In genomic region chr1:237901284-237901870, GRCh38 we compare ENCODE assay signal across 8 cellular contexts. TPM values are rescaled to one million over a fixed set of nuclear protein-coding genes. Genes with fewer than 3 reads are reported as not detected.
DNase-seq lines count a peak whose midpoint lies in the region; ATAC-seq and TF ChIP-seq lines count a peak whose summit lies in the region.

No MANE protein-coding gene starts in this region.

- H2AK5ac ChIP-seq in neuronal stem cell (ENCODE audit: low read depth, low read length) = no peak overlapping the region

- no peak overlapping the region for H3K23ac ChIP-seq in neuronal stem cell (ENCODE audit: low read depth, low read length, poor library complexity)

- no peaks in the 10 kb centered on the region for H4K20me1 ChIP-seq in DND-41 (ENCODE audit: insufficient read depth, low read length)
- H4K20me1 ChIP-seq in hepatocyte (ENCODE audit: insufficient read depth, poor library complexity, severe bottlenecking) = no peaks in the 10 kb centered on the region

- no peak overlapping the region for H2BK12ac ChIP-seq in neuronal stem cell (ENCODE audit: low read length)

- no peak overlapping the region for H3K4me3 ChIP-seq in DND-41 (ENCODE audit: low read depth in 1 of 2, low read length in 2 of 2)
- no peak overlapping the region for H3K4me3 ChIP-seq in hepatocyte
- no peak overlapping the region for H3K4me3 ChIP-seq in neuronal stem cell (ENCODE audit: low read length in 2 of 2)

- no peaks in the 10 kb centered on the region for H3K9me3 ChIP-seq in DND-41 (ENCODE audit: insufficient read depth, low read length, severe bottlenecking)
- H3K9me3 ChIP-seq in hepatocyte (ENCODE audit: low read depth) = no peaks in the 10 kb centered on the region
- H3K9me3 ChIP-seq in neuronal stem cell (replicated peaks in 1 of 2; ENCODE audit: control insufficient read depth in 2 of 2, insufficient read depth in 1 of 2, low read depth in 1 of 2, low read length in 2 of 2) = no peaks in the 10 kb centered on the region

- H3K18ac ChIP-seq in neuronal stem cell (ENCODE audit: low read length) = no peak overlapping the region

- H3K4me2 ChIP-seq in DND-41 (ENCODE audit: insufficient read depth, low read length) (no peak overlapping the region), hepatocyte (no peak overlapping the region), neuronal stem cell (ENCODE audit: insufficient read depth, low read length, poor library complexity, severe bottlenecking) (no peak overlapping the region)

- H4K8ac ChIP-seq in neuronal stem cell (ENCODE audit: low read depth, low read length) = no peak overlapping the region

- H4K91ac ChIP-seq in neuronal stem cell (ENCODE audit: low read depth, low read length, poor library complexity) = no peak overlapping the region

- H3K27ac ChIP-seq in DND-41 (ENCODE audit: low read length) = no peak overlapping the region
- no peak overlapping the region for H3K27ac ChIP-seq in hepatocyte
- no peak overlapping the region for H3K27ac ChIP-seq in neuronal stem cell (replicated peaks; ENCODE audit: low read length)

- no peak overlapping the region for H3K9ac ChIP-seq in DND-41 (ENCODE audit: low read depth, low read length)
- no peak overlapping the region for H3K9ac ChIP-seq in neuronal stem cell (ENCODE audit: low read depth, low read length, poor library complexity)

- H3K79me2 ChIP-seq in DND-41 (ENCODE audit: insufficient read depth, low read length) (no peaks in the 10 kb centered on the region), hepatocyte (no peaks in the 10 kb centered on the region)

- H3K79me1 ChIP-seq in neuronal stem cell (ENCODE audit: low read depth, low read length) = no peaks in the 10 kb centered on the region

- peak; percentile 53 for TF ChIP-seq CTCF in DND-41 (IDR thresholded peaks at IDR 0.05; ENCODE audit: borderline replicate concordance, extremely low read depth, low read length, poor library complexity, severe bottlenecking)
- peak; percentile 43 for TF ChIP-seq CTCF in hepatocyte (IDR thresholded peaks at IDR 0.05; ENCODE audit: poor library complexity)

- H2BK5ac ChIP-seq in neuronal stem cell (ENCODE audit: low read length) = no peak overlapping the region

- H2BK120ac ChIP-seq in neuronal stem cell (ENCODE audit: low read depth, low read length) = no peak overlapping the region

- H3K14ac ChIP-seq in neuronal stem cell (ENCODE audit: low read length) = no peak overlapping the region

- 95% methylated on average over 4 of the region's 4 CpGs for WGBS in hepatocyte (ENCODE audit: low lambda C conversion rate, missing lambda C conversion rate)
- no CpG with 5 or more reads among the region's 4 CpGs for WGBS in neuronal stem cell (ENCODE audit: extremely low coverage in 2 of 2, insufficient read length in 2 of 2, insufficient replicate concordance in 1 of 2), 2 donors

- peak; percentile 11 for DNase-seq in DND-41
- DNase-seq in RPMI8226 = peak; percentile 49
- peak; percentile 46 for DNase-seq in hepatocyte (ENCODE audit: low spot score)
- no peak for DNase-seq in activated gamma-delta T cell (lab: John Stamatoyannopoulos, UW)
- DNase-seq in activated CD4-positive, alpha-beta T cell treated with anti-CD3 and anti-CD28 coated beads for 48 hours = no peak
- DNase-seq in NCI-H345 treated with DMSO at 0.1 percent for 48 hours (lab: John Stamatoyannopoulos, UW; ENCODE audit: unreplicated experiment) = no peak
- no peak for DNase-seq in neuronal stem cell (ENCODE audit: low spot score)

- H3K36me3 ChIP-seq in DND-41 (ENCODE audit: insufficient read depth, low read length) = no peaks in the 10 kb centered on the region
- H3K36me3 ChIP-seq in hepatocyte (replicated peaks; ENCODE audit: insufficient read depth, low read depth) = no peaks in the 10 kb centered on the region
- H3K36me3 ChIP-seq in neuronal stem cell (replicated peaks in 1 of 2; ENCODE audit: control insufficient read depth in 2 of 2, insufficient read depth in 2 of 2, low read length in 2 of 2) = no peaks in the 10 kb centered on the region

- H2BK15ac ChIP-seq in neuronal stem cell (ENCODE audit: low read length) = no peak overlapping the region

- H3K9me2 ChIP-seq in hepatocyte (replicated peaks; ENCODE audit: insufficient read depth) = no peaks in the 10 kb centered on the region

- ATAC-seq in DND-41 (ENCODE audit: insufficient read depth, low read depth) (peak; percentile 84), HG02678 (IDR thresholded peaks at IDR 0.05; ENCODE audit: unreplicated experiment) (peak; percentile 56)

- H3K4me1 ChIP-seq in DND-41 (ENCODE audit: insufficient read depth, low read length) (no peaks in the 10 kb centered on the region), hepatocyte (ENCODE audit: insufficient read depth) (no peaks in the 10 kb centered on the region), neuronal stem cell (ENCODE audit: control insufficient read depth in 2 of 2, insufficient read depth in 1 of 2, low read depth in 1 of 2, low read length in 2 of 2) (peaks cover 0 to 2% of the 10 kb centered on the region in 2 donors)

- H3K27me3 ChIP-seq in DND-41 (ENCODE audit: insufficient read depth, low read length, poor library complexity) (no peaks in the 10 kb centered on the region), hepatocyte (no peaks in the 10 kb centered on the region), neuronal stem cell (ENCODE audit: control insufficient read depth in 3 of 3, insufficient read depth in 3 of 3, low read depth in 1 of 3, low read length in 3 of 3) (no peaks in the 10 kb centered on the region)

- H2AFZ ChIP-seq in DND-41 (ENCODE audit: low read depth, low read length) (no peak overlapping the region), hepatocyte (no peak overlapping the region), neuronal stem cell (ENCODE audit: low read length) (no peak overlapping the region)

- no peak overlapping the region for H3K4ac ChIP-seq in neuronal stem cell (ENCODE audit: low read length)

RNA-seq across cellular contexts. Expression of gene ZP4, which starts 10.7 kb away (rescaled TPM):
- 0.17 TPM in 1 of 2 replicates, not detected in the other for total RNA-seq in hepatocyte
- polyA plus RNA-seq in hepatocyte = 0.13 TPM in 1 of 2 replicates, not detected in the other
- 0.06 TPM for polyA plus RNA-seq in neuronal stem cell (2013, experiment 1 of 2)
- 0.01 TPM for polyA plus RNA-seq in neuronal stem cell (2013, experiment 2 of 2)

Comparison
In these comparisons a context has a peak if more than half of its experiments do, and no peak if none do; other contexts are left out.
1. DNase-seq: peak in DND-41 (single experiment), RPMI8226 (single experiment) and hepatocyte (single experiment); none in activated gamma-delta T cell (single experiment), activated CD4-positive, alpha-beta T cell treated with anti-CD3 and anti-CD28 coated beads for 48 hours (single experiment), NCI-H345 treated with DMSO at 0.1 percent for 48 hours (single experiment) and neuronal stem cell (single experiment).